8 cellular contexts compared by ENCODE assay signal in genomic region chr2:70248145-70248809, GRCh38. TPM values are rescaled to one million over a fixed set of nuclear protein-coding genes. Genes with fewer than 3 reads are reported as not detected.
DNase-seq lines count a peak whose midpoint lies in the region; ATAC-seq, FAIRE-seq and TF ChIP-seq lines count a peak whose summit lies in the region.

Gene TIA1 (minus strand): TSS chr2:70248628. CDS start chr2:70248430, 198 bp downstream.

- POLR2A ChIA-PET in T-cell (lab: Charles Lee) = interaction anchor here in 1 of 2 donors (1.1 to 1.6 kb wide), 2 partner anchors 9 to 57 kb away, joined by 3 to 7 read pairs; partner anchors contain the start of genes C2orf42 and PCYOX1

- ATAC-seq in HG02840 (IDR thresholded peaks at IDR 0.05; ENCODE audit: low FRiP score, unreplicated experiment) (peak; percentile 98), T-cell (replicated peaks in 1 of 4) (peak; percentile 96 to 98 (median 97)), heart right ventricle (peak; percentile 98 to 99 (median 98)), upper lobe of right lung (peak; percentile 99)

- H3K4me1 Mint-ChIP-seq in T-cell = peaks cover 41 to 48% (median 43%) of the 10 kb centered on the region in 3 donors

- no peak for TF ChIP-seq CTCF in heart right ventricle (IDR thresholded peaks at IDR 0.05)
- no peak for TF ChIP-seq CTCF in upper lobe of right lung (IDR thresholded peaks at IDR 0.05)

- intact Hi-C loops in heart right ventricle (cut with DNase I) (loop anchor here in 4 of 10 donors (2.0 to 10.0 kb wide), 4 partner anchors 45 to 105 kb away; partner anchors contain the start of genes C2orf42 (in 3 of the 4) and SNRPG (in 1 of the 4)), posterior vena cava (cut with DNase I) (no loop called here), upper lobe of right lung (cut with DNase I) (no loop called here)

- peak within 1 kb of the TSS; percentile 93 to 100 (median 98) for H3K4me3 Mint-ChIP-seq in T-cell

- no peaks in the 10 kb centered on the region for H3K36me3 Mint-ChIP-seq in T-cell

- DNase-seq in GM12891 (ENCODE audit: insufficient read length, low spot score) = peak; percentile 80
- peak; percentile 92 for DNase-seq in NCI-H1436 treated with DMSO at 0.1 percent for 48 hours (lab: John Stamatoyannopoulos, UW)
- DNase-seq in T-cell = peak; percentile 95 to 99 (median 98)
- peak; percentile 98 to 99 for DNase-seq in heart right ventricle
- peak; percentile 99 for DNase-seq in posterior vena cava (ENCODE audit: low spot score)
- DNase-seq in upper lobe of right lung = peak; percentile 99

- H3K27me3 Mint-ChIP-seq in T-cell = peaks cover 4% of the 10 kb centered on the region in 2 donors

- WGBS in adipose tissue, 3 donors = 0% methylated on average over 47 of the region's 47 CpGs
- 0% methylated on average over 47 of the region's 47 CpGs for WGBS in heart right ventricle, 2 donors

- H3K27ac ChIP-seq in adipose tissue (ENCODE audit: low read depth, low read length) (peak within 1 kb of the TSS; percentile 53), heart right ventricle (peak within 1 kb of the TSS; percentile 88 to 99 (median 94)), upper lobe of right lung (peak within 1 kb of the TSS; percentile 94)

- no peaks in the 10 kb centered on the region for H3K27me3 ChIP-seq in heart right ventricle
- no peaks in the 10 kb centered on the region for H3K27me3 ChIP-seq in upper lobe of right lung

- peak within 1 kb of the TSS; percentile 98 to 99 for H3K27ac Mint-ChIP-seq in T-cell

- H3K4me1 ChIP-seq in heart right ventricle = peaks cover 14 to 44% (median 38%) of the 10 kb centered on the region in 9 donors
- peaks cover 29% of the 10 kb centered on the region for H3K4me1 ChIP-seq in upper lobe of right lung

- H3K9me3 Mint-ChIP-seq in T-cell = no peaks in the 10 kb centered on the region

- H3K4me3 ChIP-seq in heart right ventricle (peak within 1 kb of the TSS; percentile 67 to 93 (median 74)), upper lobe of right lung (peak within 1 kb of the TSS; percentile 80)

- no peaks in the 10 kb centered on the region for H3K9me3 ChIP-seq in heart right ventricle
- H3K9me3 ChIP-seq in upper lobe of right lung = no peaks in the 10 kb centered on the region

- FAIRE-seq in GM12891 (lab: Jason Lieb, UNC) = peak; percentile 97

- CTCF ChIA-PET in T-cell (lab: Charles Lee) = interaction anchor here in 1 of 2 donors (1.0 to 2.1 kb wide), 3 partner anchors 10 to 334 kb away, joined by 3 to 5 read pairs (median 4); partner anchors contain the start of genes FAM136A, MXD1 and PCYOX1

- TF ChIP-seq POLR2A in GM12891 (IDR thresholded peaks at IDR 0.05; ENCODE audit: low read depth, low read length) = peak; percentile 84

- H3K36me3 ChIP-seq in heart right ventricle = no peaks in the 10 kb centered on the region
- no peaks in the 10 kb centered on the region for H3K36me3 ChIP-seq in upper lobe of right lung

TF ChIP-seq in GM12891, 5 proteins besides CTCF, POLR2A, EP300 and RAD21:
- TF ChIP-seq POU2F2 (IDR thresholded peaks at IDR 0.05; ENCODE audit: low read depth, low read length) = no peak
- TF ChIP-seq TAF1 (IDR thresholded peaks at IDR 0.05; ENCODE audit: low read depth, low read length) = peak; percentile 82
- TF ChIP-seq PAX5 (IDR thresholded peaks at IDR 0.05; ENCODE audit: insufficient read depth, low read length, severe bottlenecking) = no peak
- TF ChIP-seq POLR2AphosphoS5 (IDR thresholded peaks at IDR 0.05; ENCODE audit: low read depth, low read length) = peak; percentile 79
TF ChIP-seq in GM12891: peak in this region for 2.

RNA-seq across cellular contexts. Expression of gene TIA1, which starts in this region (rescaled TPM):
- polyA plus RNA-seq in GM12891 (2012; ENCODE audit: low read depth, missing spikeins) = 38.7 TPM
- total RNA-seq in T-cell (100 to 1,000 TPM in 4 of 5 donors, 10 to 100 TPM in 1; 94.4 to 154 (median 148) TPM), heart right ventricle (10 to 100 TPM; 33.8 to 58.1 (median 43.2) TPM), posterior vena cava (10 to 100 TPM; 53.4 to 77.3 TPM), upper lobe of right lung (110 TPM)
- polyA plus RNA-seq in adipose tissue (10 to 100 TPM; 20.3 to 28.6 (median 28.1) TPM), heart right ventricle (100 to 1,000 TPM in 1 of 2 donors, 10 to 100 TPM in 1; 18.8 to 107 TPM)

Comparison
In these comparisons a context has a peak if more than half of its experiments do, and no peak if none do; other contexts are left out.
1. Peak in every context shown above with its lines: DNase-seq, ATAC-seq, H3K4me3 ChIP-seq and H3K27ac ChIP-seq.